Comparison of ENCODE assay signal across 19 cellular contexts in the genomic region with DNA sequence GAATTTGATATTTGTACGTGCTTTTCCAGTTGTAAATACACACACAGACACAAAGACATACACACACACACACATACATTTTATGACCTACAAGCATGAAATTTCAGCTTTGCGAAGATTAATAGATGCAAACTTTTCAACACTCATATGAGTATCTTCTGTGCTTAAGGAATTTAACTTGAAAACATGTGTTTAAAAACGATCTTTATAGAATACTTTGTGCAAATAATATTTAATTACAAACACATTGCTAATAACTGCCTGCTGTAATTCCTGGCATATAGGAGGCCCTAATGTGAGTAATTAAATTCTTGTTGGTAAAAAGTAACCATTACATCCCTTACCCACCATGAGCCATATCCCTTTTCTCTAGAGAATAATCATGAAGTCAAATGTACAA.
DNase-seq lines count a peak whose midpoint lies in the region; ATAC-seq, FAIRE-seq and TF ChIP-seq lines count a peak whose summit lies in the region.
"Had no signal": no experiment of that assay in that cellular context is flagged by ENCODE, and none has a peak within 500 bp of the region (broad histone marks: within the 10 kb centered on the region; RNA-seq: fewer than 3 reads in every experiment).

No MANE protein-coding gene starts in this region.

- H3F3A ChIP-seq in GM23248 (ENCODE audit: insufficient read depth), result no peaks in the 10 kb centered on the region

- ATAC-seq in GM12878, result no peak
- no peak for ATAC-seq in GM21825 (IDR thresholded peaks at IDR 0.05; ENCODE audit: unreplicated experiment)

- POLR2A ChIA-PET in GM12878 (lab: Charles Lee), result no interaction called here

- in situ Hi-C loops in GM23248 (cut with MboI) (no loop called here), GM12878 (cut with MboI) (no loop called here)

- peak overlapping the region; percentile 28; the same call in 1 of the 2 replicates for H3K4me3 ChIP-seq in GM23248
- H3K4me3 ChIP-seq in GM12878, result no peak overlapping the region
- H3K4me3 ChIP-seq: HAP-1 had no signal

- intact Hi-C loops in GM12878 (cut with micrococcal nuclease; ENCODE audit: unreplicated experiment), result no loop called here

- H3K36me3 ChIP-seq in GM23248 (ENCODE audit: low read depth), result no peaks in the 10 kb centered on the region
- no peaks in the 10 kb centered on the region for H3K36me3 ChIP-seq in GM12878 (ENCODE audit: control insufficient read depth in 2 of 2, insufficient read depth in 2 of 2, low read length in 1 of 2)
- H3K36me3 ChIP-seq: HAP-1 had no signal

- TF ChIP-seq POLR2A in GM12878 (IDR thresholded peaks at IDR 0.05; ENCODE audit: low read depth, low read length), result no peak

- H3K27ac ChIP-seq in GM23248, result no peak overlapping the region
- H3K27ac ChIP-seq in GM12878 (ENCODE audit: control insufficient read depth, insufficient read depth), result no peak overlapping the region
- H3K27ac ChIP-seq: C4-2B, HL-60, KMS-11 had no signal

- H3K4me2 ChIP-seq in GM23248 (ENCODE audit: unreplicated experiment), result peak overlapping the region; percentile 47
- H3K4me2 ChIP-seq in GM12878 (ENCODE audit: control insufficient read depth, insufficient read depth), result no peak overlapping the region
- H3K4me2 ChIP-seq: KMS-11 had no signal

- peak; percentile 44 for FAIRE-seq in GM12878 (lab: Jason Lieb, UNC)
- FAIRE-seq: A204.1, D721Med, H1 had no signal

- DNase-seq in GM23248 (peak; percentile 16), GM12878 (ENCODE audit: low read depth, low spot score) (no peak), fibroblast of peridontal ligament (ENCODE audit: extremely low read depth) (peak; percentile 0), OCI-M2 (lab: John Stamatoyannopoulos, UW; ENCODE audit: unreplicated experiment) (no peak), superior temporal gyrus (ENCODE audit: extremely low spot score) (no peak), GF-D8 (lab: John Stamatoyannopoulos, UW) (no peak)
- DNase-seq: ACHN; AML-193; Caco-2; CD4-positive, alpha-beta T cell; DMS79 had no signal

- RAD21 ChIA-PET in GM12878 (lab: Charles Lee; ENCODE audit: unreplicated experiment), result no interaction called here

- TF ChIP-seq CTCF in GM12878 (IDR thresholded peaks at IDR 0.05 in 2 of 3, conservative IDR thresholded peaks at IDR 0.05 in 1 of 3; ENCODE audit: control insufficient read depth in 2 of 3, extremely low read depth in 1 of 3, insufficient read depth in 1 of 3, low read depth in 3 of 3, low read length in 3 of 3), result no peak

- H4K20me1 ChIP-seq in GM23248 (ENCODE audit: insufficient read depth), result no peaks in the 10 kb centered on the region
- no peaks in the 10 kb centered on the region for H4K20me1 ChIP-seq in GM12878 (ENCODE audit: control insufficient read depth, insufficient read depth)

- SMC1A ChIA-PET in GM12878 (lab: Charles Lee; ENCODE audit: uncharacterized antibody, unreplicated experiment), result no interaction called here

- H3K4me1 ChIP-seq in GM23248 (ENCODE audit: insufficient read depth), result peaks cover 7% of the 10 kb centered on the region
- no peaks in the 10 kb centered on the region for H3K4me1 ChIP-seq in GM12878 (ENCODE audit: control insufficient read depth, insufficient read depth, low read length)
- H3K4me1 ChIP-seq: Caco-2 had no signal

- H3K79me2 ChIP-seq in GM23248 (ENCODE audit: insufficient read depth), result no peaks in the 10 kb centered on the region
- no peaks in the 10 kb centered on the region for H3K79me2 ChIP-seq in GM12878 (ENCODE audit: control insufficient read depth, insufficient read depth, low read length)

- 14 to 19% methylated on average over 3 of the region's 3 CpGs for WGBS in GM23248 (ENCODE audit: low coverage in 1 of 2, low lambda C conversion rate in 2 of 2, missing lambda C conversion rate in 2 of 2), 2 experiments
- 1% methylated on average over 3 of the region's 3 CpGs for WGBS in GM12878 (ENCODE audit: insufficient coverage, insufficient replicate concordance, low lambda C conversion rate, missing lambda C conversion rate)

- H3K9me2 ChIP-seq in GM23248 (ENCODE audit: insufficient read depth), result no peaks in the 10 kb centered on the region

- H3K9ac ChIP-seq in GM23248, result no peak overlapping the region
- no peak overlapping the region for H3K9ac ChIP-seq in GM12878 (ENCODE audit: control insufficient read depth, insufficient read depth, low read length)
- H3K9ac ChIP-seq: KMS-11 had no signal

- TF ChIP-seq RAD21 in GM12878 (IDR thresholded peaks at IDR 0.05; ENCODE audit: insufficient read depth, low read depth, low read length), result no peak

- TF ChIP-seq EP300 in GM12878 (IDR thresholded peaks at IDR 0.05; ENCODE audit: borderline replicate concordance in 1 of 2, control insufficient read depth in 1 of 2, low read depth in 2 of 2, low read length in 2 of 2), result no peak

- H3K27me3 ChIP-seq in GM23248 (replicated peaks; ENCODE audit: insufficient read depth) (no peaks in the 10 kb centered on the region), GM12878 (replicated peaks in 1 of 2; ENCODE audit: control insufficient read depth in 2 of 2, insufficient read depth in 2 of 2, low read length in 1 of 2) (no peaks in the 10 kb centered on the region)

- CTCF ChIA-PET in GM12878 (lab: Yijun Ruan, JAX), result no interaction called here

- H3K9me3 ChIP-seq in GM23248 (ENCODE audit: low read depth) (no peaks in the 10 kb centered on the region), GM12878 (replicated peaks; ENCODE audit: control insufficient read depth, insufficient read depth, low read length) (no peaks in the 10 kb centered on the region)
- H3K9me3 ChIP-seq: Caco-2, HAP-1 had no signal

- BruUV-seq in GM12878 (replicated peaks; lab: Mats Ljungman, UMichigan), result no TSS peak

- peak overlapping the region; percentile 67 for H2AFZ ChIP-seq in GM23248
- H2AFZ ChIP-seq in GM12878 (ENCODE audit: control insufficient read depth, low read depth, low read length), result no peak overlapping the region

TF ChIP-seq in GM12878, 131 proteins besides CTCF, POLR2A, EP300 and RAD21:
- TF ChIP-seq CREB1 (IDR thresholded peaks at IDR 0.05; ENCODE audit: low read depth) (no peak), NRF1 (conservative IDR thresholded peaks at IDR 0.05; ENCODE audit: low read depth, low read length) (no peak), WRNIP1 (IDR thresholded peaks at IDR 0.05; ENCODE audit: borderline replicate concordance, low read depth, low read length) (no peak), MEF2A (IDR thresholded peaks at IDR 0.05; ENCODE audit: insufficient read depth, low read depth, low read length) (no peak), NR2C2 (IDR thresholded peaks at IDR 0.05; ENCODE audit: borderline replicate concordance, control insufficient read depth, insufficient read length, low read depth) (no peak)

Comparison
In these comparisons a context has a peak if more than half of its experiments do, and no peak if none do; other contexts are left out.
1. DNase-seq: peak in GM23248 (single experiment) and fibroblast of peridontal ligament (single experiment); none in GM12878 (single experiment), OCI-M2 (single experiment), superior temporal gyrus (single experiment) and GF-D8 (single experiment).